ENCODE assay signal across 11 cellular contexts in genomic region chr18:79684787-79685186, GRCh38. TPM values are rescaled to one million over a fixed set of nuclear protein-coding genes. Genes with fewer than 3 reads are reported as not detected.
DNase-seq lines count a peak whose midpoint lies in the region; ATAC-seq and TF ChIP-seq lines count a peak whose summit lies in the region.
"Had no signal": no experiment of that assay in that cellular context is flagged by ENCODE, and none has a peak within 500 bp of the region (broad histone marks: within the 10 kb centered on the region; RNA-seq: fewer than 3 reads in every experiment).

No MANE protein-coding gene starts in this region.

- peaks cover 74% of the 10 kb centered on the region for H3K4me1 Mint-ChIP-seq in CD4-positive, alpha-beta T cell (ENCODE audit: low read depth)
- peaks cover 63% of the 10 kb centered on the region for H3K4me1 Mint-ChIP-seq in activated naive CD8-positive, alpha-beta T cell treated with anti-CD3 and anti-CD28 coated beads for 36 hours

- no peak overlapping the region for H2AK5ac ChIP-seq in mesendoderm (ENCODE audit: low read length)

- H3K4ac ChIP-seq in mesendoderm (ENCODE audit: low read depth, low read length) = no peak overlapping the region

- H2BK5ac ChIP-seq in mesendoderm (ENCODE audit: low read length) = no peak overlapping the region

- peaks cover 77% of the 10 kb centered on the region for H3K79me2 ChIP-seq in mesendoderm (ENCODE audit: control insufficient read depth, insufficient read depth, low read length)
- peaks cover 88% of the 10 kb centered on the region for H3K79me2 ChIP-seq in PC-3 (ENCODE audit: low read length)

- TF ChIP-seq CTCF in CD4-positive, alpha-beta T cell (IDR thresholded peaks at IDR 0.05) = no peak
- TF ChIP-seq CTCF in GM13976 (IDR thresholded peaks at IDR 0.05; ENCODE audit: borderline replicate concordance, control extremely low read depth, extremely low read depth, insufficient read depth, missing control alignments) (no peak), PC-3 (conservative IDR thresholded peaks at IDR 0.05; ENCODE audit: low read depth, low read length) (no peak)

- peak overlapping the region; percentile 11 for H3K4me3 Mint-ChIP-seq in CD4-positive, alpha-beta T cell
- H3K4me3 Mint-ChIP-seq in activated naive CD8-positive, alpha-beta T cell treated with anti-CD3 and anti-CD28 coated beads for 36 hours = peak overlapping the region; percentile 40
- H3K4me3 Mint-ChIP-seq: HFFc6 had no signal

- H3F3A ChIP-seq in PC-3 (ENCODE audit: low read length, unreplicated experiment) = no peaks in the 10 kb centered on the region

- no peak overlapping the region for H4K5ac ChIP-seq in mesendoderm (ENCODE audit: low read length)

- peak overlapping the region; percentile 66 for H3K27ac Mint-ChIP-seq in CD4-positive, alpha-beta T cell
- H3K27ac Mint-ChIP-seq in activated naive CD8-positive, alpha-beta T cell treated with anti-CD3 and anti-CD28 coated beads for 36 hours = peak overlapping the region; percentile 58
- H3K27ac Mint-ChIP-seq: HFFc6 had no signal

- POLR2A ChIA-PET in CD4-positive, alpha-beta T cell (lab: Charles Lee) = no interaction called here
- POLR2A ChIA-PET in PC-3 (lab: Charles Lee; ENCODE audit: unreplicated experiment) = no interaction called here

- no peak overlapping the region for H2BK120ac ChIP-seq in mesendoderm (ENCODE audit: low read depth, low read length)

- H3K9me3 ChIP-seq in CD4-positive, alpha-beta T cell (ENCODE audit: control insufficient read depth, low read length) = no peaks in the 10 kb centered on the region
- H3K9me3 ChIP-seq in PC-3 (ENCODE audit: low read length) = no peaks in the 10 kb centered on the region

- peaks cover 42% of the 10 kb centered on the region for H4K20me1 ChIP-seq in PC-3 (ENCODE audit: low read length)

- H3K79me1 ChIP-seq in mesendoderm (ENCODE audit: low read length) = peaks cover 45% of the 10 kb centered on the region

- H3K27ac ChIP-seq in CD4-positive, alpha-beta T cell (ENCODE audit: low read depth, low read length) = no peak overlapping the region
- H3K27ac ChIP-seq in mesendoderm (ENCODE audit: low read depth, low read length) = no peak overlapping the region
- no peak overlapping the region for H3K27ac ChIP-seq in PC-3 (ENCODE audit: low read length)
- H3K27ac ChIP-seq: RWPE1 had no signal

- DNase-seq in CD4-positive, alpha-beta T cell = no peak
- DNase-seq in GM13976 (ENCODE audit: low spot score) = peak; percentile 40
- no peak for DNase-seq in activated naive CD8-positive, alpha-beta T cell treated with anti-CD3 and anti-CD28 coated beads for 36 hours
- peak; percentile 25 for DNase-seq in mesendoderm
- no peak for DNase-seq in PC-3
- DNase-seq in NCI-H1417 treated with DMSO at 0.1 percent for 48 hours (lab: John Stamatoyannopoulos, UW) = no peak
- DNase-seq: HFFc6, NCI-H1105, NCI-H524 had no signal

- in situ Hi-C loops in GM13976 (cut with MboI; ENCODE audit: low sequenced_read_pairs, unreplicated experiment) = no loop called here

- H3K9me3 Mint-ChIP-seq in CD4-positive, alpha-beta T cell = no peaks in the 10 kb centered on the region
- no peaks in the 10 kb centered on the region for H3K9me3 Mint-ChIP-seq in activated naive CD8-positive, alpha-beta T cell treated with anti-CD3 and anti-CD28 coated beads for 36 hours
- H3K9me3 Mint-ChIP-seq: HFFc6 had no signal

- intact Hi-C loops in CD4-positive, alpha-beta T cell (cut with DNase I, micrococcal nuclease) = loop anchor here in 1 of 2 experiments (5.0 kb wide), 1 partner anchor 278 kb away; the partner anchor contains the start of gene HSBP1L1
- intact Hi-C loops in PC-3 (cut with micrococcal nuclease) = no loop called here

- no peak overlapping the region for H2AFZ ChIP-seq in PC-3 (ENCODE audit: low read length)

- H3K36me3 ChIP-seq in mesendoderm (ENCODE audit: control insufficient read depth, insufficient read depth, low read length) = no peaks in the 10 kb centered on the region
- H3K36me3 ChIP-seq in PC-3 (ENCODE audit: low read depth, low read length) = peaks cover 3% of the 10 kb centered on the region; the same call in 1 of the 2 replicates

- no peaks in the 10 kb centered on the region for H3K27me3 ChIP-seq in CD4-positive, alpha-beta T cell (ENCODE audit: control insufficient read depth, insufficient read depth, low read length)
- H3K27me3 ChIP-seq in mesendoderm (ENCODE audit: insufficient read depth, low read length, poor library complexity) (no peaks in the 10 kb centered on the region), PC-3 (ENCODE audit: low read length) (no peaks in the 10 kb centered on the region)

- no CpG with 5 or more reads among the region's 13 CpGs for WGBS in mesendoderm (ENCODE audit: extremely low coverage, insufficient coverage, low lambda C conversion rate)

- H3K9me2 ChIP-seq in PC-3 (replicated peaks; ENCODE audit: low read length) = no peaks in the 10 kb centered on the region

- no peak overlapping the region for H4K8ac ChIP-seq in mesendoderm (ENCODE audit: low read depth, low read length)

- H3K36me3 Mint-ChIP-seq in CD4-positive, alpha-beta T cell (ENCODE audit: low read depth) = peaks cover 45% of the 10 kb centered on the region
- peaks cover 33% of the 10 kb centered on the region for H3K36me3 Mint-ChIP-seq in activated naive CD8-positive, alpha-beta T cell treated with anti-CD3 and anti-CD28 coated beads for 36 hours

- no peak overlapping the region for H3K4me3 ChIP-seq in mesendoderm (ENCODE audit: low read length)
- H3K4me3 ChIP-seq in PC-3 (ENCODE audit: low read length) = no peak overlapping the region

- CTCF ChIA-PET in CD4-positive, alpha-beta T cell (lab: Charles Lee) = no interaction called here
- CTCF ChIA-PET in PC-3 (lab: Charles Lee) = no interaction called here

- H3K4me1 ChIP-seq in mesendoderm (ENCODE audit: control insufficient read depth, low read depth, low read length) (peaks cover 4% of the 10 kb centered on the region), PC-3 (ENCODE audit: insufficient read depth, low read length) (peaks cover 16% of the 10 kb centered on the region)

- H3K23ac ChIP-seq in mesendoderm (ENCODE audit: low read length) = no peak overlapping the region

- H3K27me3 Mint-ChIP-seq in CD4-positive, alpha-beta T cell = no peaks in the 10 kb centered on the region
- no peaks in the 10 kb centered on the region for H3K27me3 Mint-ChIP-seq in activated naive CD8-positive, alpha-beta T cell treated with anti-CD3 and anti-CD28 coated beads for 36 hours

- H2BK15ac ChIP-seq in mesendoderm (replicated peaks; ENCODE audit: low read depth) = no peak overlapping the region

- H3K4me2 ChIP-seq in mesendoderm (ENCODE audit: low read length) (no peak overlapping the region), PC-3 (ENCODE audit: low read length) (no peak overlapping the region)

- ATAC-seq in CD4-positive, alpha-beta T cell (ENCODE audit: poor library complexity) = no peak
- ATAC-seq in PC-3 = no peak
- no peak for ATAC-seq in HG02588 (IDR thresholded peaks at IDR 0.05; ENCODE audit: unreplicated experiment)

- no peak overlapping the region for H3K9ac ChIP-seq in mesendoderm (ENCODE audit: low read length)
- no peak overlapping the region for H3K9ac ChIP-seq in PC-3 (ENCODE audit: low read length)

- H3K18ac ChIP-seq in mesendoderm (ENCODE audit: low read length) = no peak overlapping the region

- no peak overlapping the region for H3K56ac ChIP-seq in mesendoderm (ENCODE audit: low read length)

- BruUV-seq in PC-3 (replicated peaks; lab: Mats Ljungman, UMichigan) = no TSS peak

RNA-seq across cellular contexts. Expression of gene CTDP1, which starts 5.2 kb away (rescaled TPM):
- 10 to 100 TPM; 69.0 to 79.6 TPM for total RNA-seq in CD4-positive, alpha-beta T cell
- 10 to 100 TPM; 44.4 to 44.6 TPM for total RNA-seq in activated naive CD8-positive, alpha-beta T cell treated with anti-CD3 and anti-CD28 coated beads for 36 hours
- 19.0 TPM for polyA plus RNA-seq in mesendoderm (2013, experiment 1 of 2)
- 19.0 TPM for polyA plus RNA-seq in mesendoderm (2013, experiment 2 of 2)
- 31.7 and 39.3 TPM in 2 replicates for total RNA-seq in PC-3 (2014; rRNA removed)

Comparison
In these comparisons a context has a peak if more than half of its experiments do, and no peak if none do; other contexts are left out.
1. DNase-seq: peak in GM13976 (single experiment) and mesendoderm (single experiment); none in CD4-positive, alpha-beta T cell (0 of 10), activated naive CD8-positive, alpha-beta T cell treated with anti-CD3 and anti-CD28 coated beads for 36 hours (single experiment), PC-3 (single experiment) and NCI-H1417 treated with DMSO at 0.1 percent for 48 hours (single experiment).